8 cellular contexts compared by ENCODE assay signal in the genomic region with DNA sequence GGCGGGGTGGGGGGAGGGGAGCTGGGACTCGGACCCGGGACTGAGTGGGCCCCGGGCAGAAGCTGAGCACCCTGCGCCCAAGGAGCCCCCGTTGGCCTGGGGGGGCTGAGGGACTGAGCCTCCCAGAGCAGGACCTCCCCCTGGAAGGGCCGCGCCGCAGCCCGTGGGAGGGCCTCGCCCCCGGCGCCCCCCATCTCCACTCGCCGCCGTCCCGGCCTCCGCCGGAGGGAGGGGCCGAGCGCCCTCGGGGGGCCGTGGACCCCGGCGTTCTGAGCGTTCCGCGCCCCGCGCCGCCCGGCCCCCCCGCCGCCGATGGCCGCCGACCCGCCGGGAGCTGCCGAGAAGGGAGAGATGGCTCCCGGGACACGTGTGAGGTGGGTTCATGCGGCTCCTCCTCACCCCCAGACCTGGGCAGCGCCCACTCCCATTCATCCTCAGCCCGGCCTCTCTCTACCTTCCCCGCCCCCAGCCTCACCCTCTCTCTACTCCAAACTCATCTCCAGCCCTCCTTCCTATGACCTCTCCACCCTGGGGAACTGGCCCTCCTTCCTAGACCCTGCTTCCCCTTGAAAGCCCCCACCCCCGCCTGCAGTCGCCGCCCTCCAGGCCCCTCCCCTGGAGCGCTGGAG. TPM values are rescaled to one million over a fixed set of nuclear protein-coding genes. Genes with fewer than 3 reads are reported as not detected.
DNase-seq lines count a peak whose midpoint lies in the region; ATAC-seq, FAIRE-seq and TF ChIP-seq lines count a peak whose summit lies in the region.

No MANE protein-coding gene starts in this region.

- H3K27me3 Mint-ChIP-seq in GM23338 (ENCODE audit: insufficient read depth, low read depth, poor library complexity) = peaks cover 17% of the 10 kb centered on the region

- H3K9me2 ChIP-seq in GM23338 (ENCODE audit: insufficient read depth) = no peaks in the 10 kb centered on the region

- H3K4me1 ChIP-seq in GM23338 (ENCODE audit: insufficient read depth) (peaks cover 9% of the 10 kb centered on the region; the same call in 1 of the 2 replicates), adipocyte (ENCODE audit: control insufficient read depth, insufficient read depth, low read length) (peaks cover 5% of the 10 kb centered on the region), thoracic aorta (ENCODE audit: control insufficient read depth in 1 of 2, low read depth in 2 of 2) (peaks cover 5 to 30% of the 10 kb centered on the region in 2 donors)

- H3K27ac ChIP-seq in 22Rv1 (peak overlapping the region; percentile 97), GM23338 (ENCODE audit: low read depth) (peak overlapping the region; percentile 83), thoracic aorta (peak overlapping the region; percentile 20 to 84)

- peak overlapping the region; percentile 97 for H3K4me2 ChIP-seq in GM23338

- FAIRE-seq in urothelium cell line (lab: Jason Lieb, UNC) = no peak

- peak overlapping the region; percentile 73 for H3K9ac ChIP-seq in adipocyte (ENCODE audit: low read length)

- peak overlapping the region; percentile 62 for H3K4me3 ChIP-seq in GM23338
- peak overlapping the region; percentile 79 for H3K4me3 ChIP-seq in adipocyte (ENCODE audit: low read length)
- peak overlapping the region; percentile 58 for H3K4me3 ChIP-seq in kidney epithelial cell (ENCODE audit: low read depth, low read length)
- peak overlapping the region; percentile 70 for H3K4me3 ChIP-seq in thoracic aorta

- peaks cover 10% of the 10 kb centered on the region; the same call in 1 of the 2 replicates for H3F3A ChIP-seq in GM23338 (replicated peaks; ENCODE audit: low read depth)

- peaks cover 4% of the 10 kb centered on the region; the same call in 1 of the 2 replicates for H4K20me1 ChIP-seq in GM23338 (replicated peaks; ENCODE audit: insufficient read depth)

- H3K27me3 ChIP-seq in GM23338 (ENCODE audit: insufficient read depth) (no peaks in the 10 kb centered on the region), adipocyte (replicated peaks; ENCODE audit: control insufficient read depth, insufficient read depth, low read length) (no peaks in the 10 kb centered on the region), kidney epithelial cell (ENCODE audit: control insufficient read depth, insufficient read depth, low read length) (no peaks in the 10 kb centered on the region), thoracic aorta (replicated peaks; ENCODE audit: insufficient read depth) (no peaks in the 10 kb centered on the region)

- peak overlapping the region; percentile 74; the same call in 1 of the 2 replicates for H3K27ac Mint-ChIP-seq in GM23338

- H3K36me3 ChIP-seq in GM23338 (ENCODE audit: insufficient read depth) (peaks cover 5% of the 10 kb centered on the region; the same call in 1 of the 2 replicates), adipocyte (ENCODE audit: control insufficient read depth, insufficient read depth, low read length, severe bottlenecking) (peaks cover 4% of the 10 kb centered on the region), kidney epithelial cell (ENCODE audit: control insufficient read depth, insufficient read depth, low read length) (no peaks in the 10 kb centered on the region), thoracic aorta (no peaks in the 10 kb centered on the region)

- peaks cover 16% of the 10 kb centered on the region for H3K36me3 Mint-ChIP-seq in GM23338 (ENCODE audit: low read depth)

- H3K4me3 Mint-ChIP-seq in GM23338 = peak overlapping the region; percentile 88

- TF ChIP-seq CTCF in 22Rv1 (IDR thresholded peaks at IDR 0.05) (no peak), GM23338 (conservative IDR thresholded peaks at IDR 0.05; ENCODE audit: low read depth in 2 of 2) (no peak), kidney epithelial cell (IDR thresholded peaks at IDR 0.05; ENCODE audit: insufficient read depth, low read length, poor library complexity, severe bottlenecking) (no peak), thoracic aorta (IDR thresholded peaks at IDR 0.05) (no peak)

- H3K79me2 ChIP-seq in GM23338 (replicated peaks; ENCODE audit: insufficient read depth) = peaks cover 18% of the 10 kb centered on the region

- ATAC-seq in GM23338 = no peak
- ATAC-seq in thoracic aorta (ENCODE audit: insufficient number of reproducible peaks, low FRiP score, low read depth) = no peak
- no peak for ATAC-seq in GM19035 (IDR thresholded peaks at IDR 0.05; ENCODE audit: unreplicated experiment)

- peaks cover 11% of the 10 kb centered on the region for H3K4me1 Mint-ChIP-seq in GM23338

- DNase-seq in GM23338 (ENCODE audit: low spot score) = peak; percentile 59
- peak; percentile 37 for DNase-seq in adipocyte (ENCODE audit: low read depth)
- DNase-seq in kidney epithelial cell (ENCODE audit: low read depth) = no peak
- no peak for DNase-seq in thoracic aorta (ENCODE audit: low spot score)
- DNase-seq in cortex of kidney (lab: John Stamatoyannopoulos, UW) = no peak
- DNase-seq in urothelium cell line (ENCODE audit: low spot score) = no peak

- no peaks in the 10 kb centered on the region for H3K9me3 Mint-ChIP-seq in GM23338

- H3K9me3 ChIP-seq in adipocyte (ENCODE audit: control insufficient read depth, low read length) = no peaks in the 10 kb centered on the region
- no peaks in the 10 kb centered on the region for H3K9me3 ChIP-seq in thoracic aorta

- no peak overlapping the region for H2AFZ ChIP-seq in GM23338

TF ChIP-seq in GM23338, 12 proteins besides CTCF, POLR2A, EP300 and RAD21:
- no peak for TF ChIP-seq STAT1 (IDR thresholded peaks at IDR 0.05; ENCODE audit: unreplicated experiment)
- no peak for TF ChIP-seq JUNB (IDR thresholded peaks at IDR 0.05; ENCODE audit: unreplicated experiment)
- TF ChIP-seq EZH2phosphoT487 (IDR thresholded peaks at IDR 0.05; ENCODE audit: unreplicated experiment) = no peak
- no peak for TF ChIP-seq NANOG (IDR thresholded peaks at IDR 0.05; ENCODE audit: borderline replicate concordance)
- no peak for TF ChIP-seq CREB1 (CRISPR knock-in tag; IDR thresholded peaks at IDR 0.05; ENCODE audit: low read depth)
- TF ChIP-seq ZNF331 (CRISPR knock-in tag; IDR thresholded peaks at IDR 0.05; ENCODE audit: low read depth) = no peak
- TF ChIP-seq POLR2AphosphoS5 (IDR thresholded peaks at IDR 0.05; ENCODE audit: low read depth) = peak; percentile 60; the same call in 1 of the 2 replicates
- TF ChIP-seq, protein P1, sequence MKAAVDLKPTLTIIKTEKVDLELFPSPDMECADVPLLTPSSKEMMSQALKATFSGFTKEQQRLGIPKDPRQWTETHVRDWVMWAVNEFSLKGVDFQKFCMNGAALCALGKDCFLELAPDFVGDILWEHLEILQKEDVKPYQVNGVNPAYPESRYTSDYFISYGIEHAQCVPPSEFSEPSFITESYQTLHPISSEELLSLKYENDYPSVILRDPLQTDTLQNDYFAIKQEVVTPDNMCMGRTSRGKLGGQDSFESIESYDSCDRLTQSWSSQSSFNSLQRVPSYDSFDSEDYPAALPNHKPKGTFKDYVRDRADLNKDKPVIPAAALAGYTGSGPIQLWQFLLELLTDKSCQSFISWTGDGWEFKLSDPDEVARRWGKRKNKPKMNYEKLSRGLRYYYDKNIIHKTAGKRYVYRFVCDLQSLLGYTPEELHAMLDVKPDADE (IDR thresholded peaks at IDR 0.05) = no peak
TF ChIP-seq in GM23338: peak in this region for 1.

RNA-seq across cellular contexts. Expression of a gene that starts 0.8 kb away (rescaled TPM):
- 63.5 and 71.5 TPM in 2 replicates for total RNA-seq in GM23338 (2014; rRNA removed; shearing (Covaris generic))
- polyA plus RNA-seq in GM23338 (2016; fragmentation: Nextera tagmentation; extraction: Ambion mirVana) = 12.5 and 16.4 TPM in 2 replicates
- 36.4 and 37.9 TPM in 2 replicates for total RNA-seq in kidney epithelial cell
- total RNA-seq in thoracic aorta = 10 to 100 TPM; 14.5 to 18.7 TPM

RNA-seq across cellular contexts. Expression of a gene that starts 24.7 kb away (rescaled TPM):
- total RNA-seq in GM23338 (2014; rRNA removed; shearing (Covaris generic)) = 14.9 and 15.9 TPM in 2 replicates
- 6.9 and 9.8 TPM in 2 replicates for polyA plus RNA-seq in GM23338 (2016; fragmentation: Nextera tagmentation; extraction: Ambion mirVana)
- total RNA-seq in kidney epithelial cell (35.3 and 37.9 TPM in 2 replicates), thoracic aorta (10 to 100 TPM; 19.0 to 35.7 TPM)

RNA-seq across cellular contexts. Expression of a gene that starts 27.8 kb away (rescaled TPM):
- 0.52 and 0.54 TPM in 2 replicates for total RNA-seq in GM23338 (2014; rRNA removed; shearing (Covaris generic))
- 0.24 and 0.43 TPM in 2 replicates for polyA plus RNA-seq in GM23338 (2016; fragmentation: Nextera tagmentation; extraction: Ambion mirVana)
- total RNA-seq in kidney epithelial cell (1.4 and 2.1 TPM in 2 replicates), thoracic aorta (1 to 10 TPM; 3.8 TPM)

RNA-seq across cellular contexts. Expression of a gene that starts 30.3 kb away (rescaled TPM):
- 17.5 and 20.4 TPM in 2 replicates for total RNA-seq in GM23338 (2014; rRNA removed; shearing (Covaris generic))
- 21.8 and 22.1 TPM in 2 replicates for polyA plus RNA-seq in GM23338 (2016; fragmentation: Nextera tagmentation; extraction: Ambion mirVana)
- total RNA-seq in kidney epithelial cell (43.1 and 46.3 TPM in 2 replicates), thoracic aorta (10 to 100 TPM; 35.6 to 55.2 TPM)

RNA-seq across cellular contexts. Expression of a gene that starts 33.4 kb away (rescaled TPM):
- total RNA-seq in GM23338 (2014; rRNA removed; shearing (Covaris generic)) = 14.5 and 21.9 TPM in 2 replicates
- polyA plus RNA-seq in GM23338 (2016; fragmentation: Nextera tagmentation; extraction: Ambion mirVana) = 10.8 and 10.9 TPM in 2 replicates
- total RNA-seq in kidney epithelial cell (7.2 TPM in 2 replicates), thoracic aorta (10 to 100 TPM in 1 of 2 donors, 1 to 10 TPM in 1; 7.4 to 14.6 TPM)

Comparison
In these comparisons a context has a peak if more than half of its experiments do, and no peak if none do; other contexts are left out.
1. DNase-seq: peak in GM23338 (single experiment) and adipocyte (single experiment); none in kidney epithelial cell (single experiment), thoracic aorta (single experiment), cortex of kidney (single experiment) and urothelium cell line (single experiment).
2. Peak in every context shown above with its lines, with median percentiles within 50 percentile points of each other: H3K27ac ChIP-seq and H3K4me3 ChIP-seq.